Comparison of ENCODE assay signal across 9 cellular contexts in genomic region chr3:158103131-158103955, GRCh38. TPM values are rescaled to one million over a fixed set of nuclear protein-coding genes. Genes with fewer than 3 reads are reported as not detected.
DNase-seq lines count a peak whose midpoint lies in the region; ATAC-seq and TF ChIP-seq lines count a peak whose summit lies in the region.
"Had no signal": no experiment of that assay in that cellular context is flagged by ENCODE, and none has a peak within 500 bp of the region (broad histone marks: within the 10 kb centered on the region; RNA-seq: fewer than 3 reads in every experiment).

No MANE protein-coding gene starts in this region.

- intact Hi-C loops in testis (cut with DNase I; ENCODE audit: low total_unique reads), result no loop called here
- intact Hi-C loops in PC-3 (cut with micrococcal nuclease), result no loop called here

- no peaks in the 10 kb centered on the region for H3F3A ChIP-seq in PC-3 (ENCODE audit: low read length, unreplicated experiment)

- peaks cover under 1% of the 10 kb centered on the region for H3K4me1 ChIP-seq in testis
- H3K4me1 ChIP-seq in PC-3 (ENCODE audit: insufficient read depth, low read length), result no peaks in the 10 kb centered on the region

- no peaks in the 10 kb centered on the region for H3K9me3 Mint-ChIP-seq in activated T-helper 17 cell treated with anti-CD3 and anti-CD28 coated beads, Interleukin-2, amount 50 U/mL, for 72 hours

- POLR2A ChIA-PET in PC-3 (lab: Charles Lee; ENCODE audit: unreplicated experiment), result no interaction called here

- CTCF ChIA-PET in PC-3 (lab: Charles Lee), result no interaction called here

- H3K4me3 ChIP-seq in testis (peak overlapping the region in 1 of 2 donors; percentile 45), PC-3 (ENCODE audit: low read length) (no peak overlapping the region)

- no peaks in the 10 kb centered on the region for H3K36me3 ChIP-seq in testis (ENCODE audit: low read depth, missing control alignments)
- H3K36me3 ChIP-seq in PC-3 (ENCODE audit: low read depth, low read length), result no peaks in the 10 kb centered on the region

- no peaks in the 10 kb centered on the region for H3K79me2 ChIP-seq in PC-3 (ENCODE audit: low read length)

- no peak for TF ChIP-seq POLR2A in testis (IDR thresholded peaks at IDR 0.05)

- DNase-seq in activated CD4-positive, alpha-beta T cell treated with anti-CD3 and anti-CD28 coated beads for 48 hours, result peak; percentile 28
- DNase-seq in activated CD4-positive, alpha-beta T cell treated with anti-CD3 and anti-CD28 coated beads for 1 hour, result no peak
- DNase-seq in islet precursor cell (peak; percentile 66), testis (peak; percentile 35), PC-3 (no peak), substantia nigra (lab: John Stamatoyannopoulos, UW) (no peak), nucleus accumbens (lab: John Stamatoyannopoulos, UW) (no peak)

- no peak overlapping the region for H3K4me2 ChIP-seq in PC-3 (ENCODE audit: low read length)

- H3K4me3 Mint-ChIP-seq in activated T-helper 17 cell treated with anti-CD3 and anti-CD28 coated beads, Interleukin-2, amount 50 U/mL, for 72 hours, result peak overlapping the region; percentile 74

- peaks cover 82% of the 10 kb centered on the region for H3K27me3 Mint-ChIP-seq in activated T-helper 17 cell treated with anti-CD3 and anti-CD28 coated beads, Interleukin-2, amount 50 U/mL, for 72 hours

- no TSS peak for BruUV-seq in PC-3 (replicated peaks; lab: Mats Ljungman, UMichigan)

- no peak overlapping the region for H3K27ac ChIP-seq in testis
- no peak overlapping the region for H3K27ac ChIP-seq in PC-3 (ENCODE audit: low read length)
- no peak overlapping the region for H3K27ac ChIP-seq in substantia nigra (ENCODE audit: low read depth, low read length, poor library complexity, severe bottlenecking)
- H3K27ac ChIP-seq: C4-2B had no signal

- 8 to 14% methylated on average over 22 to 50 of the region's 50 CpGs for WGBS in testis, 2 donors

- H3K27ac Mint-ChIP-seq in activated T-helper 17 cell treated with anti-CD3 and anti-CD28 coated beads, Interleukin-2, amount 50 U/mL, for 72 hours, result no peak overlapping the region

- peaks cover 21% of the 10 kb centered on the region for H3K4me1 Mint-ChIP-seq in activated T-helper 17 cell treated with anti-CD3 and anti-CD28 coated beads, Interleukin-2, amount 50 U/mL, for 72 hours

- peaks cover 31% of the 10 kb centered on the region for H3K36me3 Mint-ChIP-seq in activated T-helper 17 cell treated with anti-CD3 and anti-CD28 coated beads, Interleukin-2, amount 50 U/mL, for 72 hours (ENCODE audit: low read depth)

- H3K9ac ChIP-seq in PC-3 (ENCODE audit: low read length), result no peak overlapping the region

- TF ChIP-seq CTCF in testis (IDR thresholded peaks at IDR 0.05), result no peak
- TF ChIP-seq CTCF in PC-3 (conservative IDR thresholded peaks at IDR 0.05; ENCODE audit: low read depth, low read length), result no peak

- no peak for ATAC-seq in activated T-helper 17 cell treated with anti-CD3 and anti-CD28 coated beads, Interleukin-2, amount 50 U/mL, for 72 hours (replicated peaks)
- no peak for ATAC-seq in PC-3

- H3K27me3 ChIP-seq in testis (peaks cover 3% of the 10 kb centered on the region), PC-3 (ENCODE audit: low read length) (peaks cover 4% of the 10 kb centered on the region)

- H3K9me3 ChIP-seq in testis (no peaks in the 10 kb centered on the region), PC-3 (ENCODE audit: low read length) (no peaks in the 10 kb centered on the region)

- H4K20me1 ChIP-seq in PC-3 (ENCODE audit: low read length), result no peaks in the 10 kb centered on the region

- no peak overlapping the region for H2AFZ ChIP-seq in PC-3 (ENCODE audit: low read length)

- H3K9me2 ChIP-seq in PC-3 (replicated peaks; ENCODE audit: low read length), result no peaks in the 10 kb centered on the region

RNA-seq across cellular contexts. Expression of gene SHOX2, which starts 2.9 kb away (rescaled TPM):
- total RNA-seq in activated T-helper 17 cell treated with anti-CD3 and anti-CD28 coated beads, Interleukin-2, amount 50 U/mL, for 72 hours, result not detected
- total RNA-seq in testis (1 to 10 TPM; 2.0 to 3.0 TPM), PC-3 (2014; rRNA removed) (0.04 TPM in 1 of 2 replicates, not detected in the other)
- polyA plus RNA-seq in testis (ENCODE audit: insufficient read depth, low read depth, low replicate concordance), result 3.2 TPM

RNA-seq across cellular contexts. Expression of gene RSRC1, which starts 6.5 kb away (rescaled TPM):
- total RNA-seq in activated T-helper 17 cell treated with anti-CD3 and anti-CD28 coated beads, Interleukin-2, amount 50 U/mL, for 72 hours, result 10 to 100 TPM; 28.2 to 32.4 TPM
- total RNA-seq in testis (10 to 100 TPM; 43.8 to 53.3 TPM), PC-3 (2014; rRNA removed) (39.5 and 42.8 TPM in 2 replicates)
- 12.6 TPM for polyA plus RNA-seq in testis (ENCODE audit: insufficient read depth, low read depth, low replicate concordance)

Comparison
In these comparisons a context has a peak if more than half of its experiments do, and no peak if none do; other contexts are left out.
1. DNase-seq: peak in activated CD4-positive, alpha-beta T cell treated with anti-CD3 and anti-CD28 coated beads for 48 hours (single experiment), islet precursor cell (single experiment) and testis (single experiment); none in activated CD4-positive, alpha-beta T cell treated with anti-CD3 and anti-CD28 coated beads for 1 hour (single experiment), PC-3 (single experiment), substantia nigra (0 of 49) and nucleus accumbens (0 of 56).